8 cellular contexts compared by ENCODE assay signal in the genomic region with DNA sequence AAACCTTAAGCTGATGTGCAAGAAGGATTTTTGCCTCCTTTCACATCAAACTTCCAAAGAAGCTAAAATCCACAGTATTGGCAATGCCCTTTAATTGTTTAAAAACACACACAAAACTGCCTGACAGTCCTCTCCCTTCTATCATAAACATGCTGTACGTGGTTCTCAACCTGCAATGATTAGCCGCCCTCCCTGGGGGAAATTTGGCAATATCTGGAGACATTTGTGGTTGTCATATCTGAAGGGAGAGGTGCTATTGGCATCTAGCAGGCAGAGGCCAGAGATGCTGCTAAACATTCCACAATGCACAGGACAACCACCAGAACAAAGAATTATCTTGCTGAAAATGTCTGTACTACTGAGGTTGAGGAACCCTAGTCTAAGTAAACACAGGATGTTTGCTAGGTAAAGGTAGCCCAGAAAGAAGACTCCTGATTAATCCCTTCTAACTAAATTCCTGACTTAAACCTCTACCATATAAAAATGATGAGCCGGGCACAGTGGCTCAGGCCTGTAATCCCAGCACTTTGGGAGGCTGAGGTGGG. TPM values are rescaled to one million over a fixed set of nuclear protein-coding genes. Genes with fewer than 3 reads are reported as not detected.
A peak's percentile ranks its signal among the peaks of the same experiment; 100 is the strongest.
DNase-seq lines count a peak whose midpoint lies in the region; ATAC-seq and TF ChIP-seq lines count a peak whose summit lies in the region.
"Had no signal": no experiment of that assay in that cellular context is flagged by ENCODE, and none has a peak within 500 bp of the region (broad histone marks: within the 10 kb centered on the region; RNA-seq: fewer than 3 reads in every experiment).

No MANE protein-coding gene starts in this region.

- H2AFZ ChIP-seq in H9 (ENCODE audit: low read length): no peak overlapping the region

- H3K4me3 Mint-ChIP-seq in H9: peak overlapping the region; percentile 76 to 91
- H3K4me3 Mint-ChIP-seq in activated B cell treated with CpG ODN at 0.5 μM for 24 hours: peak overlapping the region; percentile 84

- TF ChIP-seq EP300 in gastroesophageal sphincter (IDR thresholded peaks at IDR 0.05): no peak

- H4K8ac ChIP-seq in H9 (replicated peaks; ENCODE audit: insufficient read length, low read depth, low read length): no peak overlapping the region

- no peak overlapping the region for H2BK20ac ChIP-seq in H9 (ENCODE audit: low read depth, low read length, poor library complexity, severe bottlenecking)

- H3K79me1 ChIP-seq in H9 (ENCODE audit: insufficient read depth, low read depth, low read length, poor library complexity, severe bottlenecking): no peaks in the 10 kb centered on the region

- H3K27me3 ChIP-seq in H9 (ENCODE audit: insufficient read depth, low read length) (peaks cover 6% of the 10 kb centered on the region; the same call in 1 of the 2 replicates), gastroesophageal sphincter (no peaks in the 10 kb centered on the region), spleen (replicated peaks in 1 of 7) (peaks cover 0 to 13% (median 0%) of the 10 kb centered on the region in 7 donors)

- no peak overlapping the region for H3K23ac ChIP-seq in H9 (ENCODE audit: insufficient read length, low read depth, low read length)

- H2BK120ac ChIP-seq in H9 (ENCODE audit: low read depth, low read length, poor library complexity, severe bottlenecking): no peak overlapping the region

- H3T11ph ChIP-seq in H9 (ENCODE audit: low read length): no peak overlapping the region

- no peak overlapping the region for H2AK5ac ChIP-seq in H9 (ENCODE audit: insufficient read length, low read length)

- ATAC-seq in activated B cell treated with CpG ODN at 0.5 μM for 24 hours (ENCODE audit: low read depth): no peak
- no peak for ATAC-seq in gastroesophageal sphincter

- no peak for TF ChIP-seq CTCF in H9 (conservative IDR thresholded peaks at IDR 0.05)
- no peak for TF ChIP-seq CTCF in activated B cell treated with CpG ODN at 0.5 μM for 24 hours (IDR thresholded peaks at IDR 0.05)
- no peak for TF ChIP-seq CTCF in gastroesophageal sphincter (IDR thresholded peaks at IDR 0.05)
- TF ChIP-seq CTCF in spleen (IDR thresholded peaks at IDR 0.05 in 8 of 11, conservative IDR thresholded peaks at IDR 0.05 in 3 of 11): no peak

- H3K27me3 Mint-ChIP-seq in H9 (ENCODE audit: low read depth) (peaks cover 40% of the 10 kb centered on the region), activated B cell treated with CpG ODN at 0.5 μM for 24 hours (no peaks in the 10 kb centered on the region)

- H4K20me1 ChIP-seq in H9 (ENCODE audit: control insufficient read depth, insufficient read depth, insufficient read length): no peaks in the 10 kb centered on the region

- TF ChIP-seq POLR2A in gastroesophageal sphincter (IDR thresholded peaks at IDR 0.05) (no peak), spleen (IDR thresholded peaks at IDR 0.05) (no peak)

- POLR2A ChIA-PET in activated B cell treated with CpG ODN at 0.5 μM for 24 hours (lab: Charles Lee): interaction anchor here (0.6 to 2.2 kb wide), 4 partner anchors 43 to 228 kb away, joined by 6 to 14 read pairs (median 8); a partner anchor contains a TSS

- H3K23me2 ChIP-seq in H9 (ENCODE audit: insufficient read length, low read depth, low read length, poor library complexity, severe bottlenecking): peaks cover 4% of the 10 kb centered on the region

- H3K27ac ChIP-seq in H9 (ENCODE audit: insufficient read length, low read depth, low read length) (no peak overlapping the region), gastroesophageal sphincter (peak overlapping the region in 3 of 4 donors; percentile 85 to 92 (median 92)), spleen (peak overlapping the region in 4 of 8 donors; percentile 84 to 90 (median 86))

- H3K4me3 ChIP-seq in gastroesophageal sphincter (peak overlapping the region; percentile 53 to 77), spleen (peak overlapping the region in 5 of 8 donors; percentile 66 to 95 (median 80))

- no peak overlapping the region for H3K14ac ChIP-seq in H9 (ENCODE audit: insufficient read depth, low read length)

- DNase-seq in H9 (no peak), activated B cell treated with CpG ODN at 0.5 μM for 24 hours (no peak), spleen (no peak), amniotic stem cell (lab: John Stamatoyannopoulos, UW) (no peak), DMS153 treated with DMSO at 0.1 percent for 48 hours (lab: John Stamatoyannopoulos, UW; ENCODE audit: unreplicated experiment) (no peak), NCI-H524 treated with DMSO at 0.1 percent for 48 hours (lab: John Stamatoyannopoulos, UW) (no peak)
- DNase-seq: NCI-H1092 had no signal

- peaks cover 0 to 3% (median 0%) of the 10 kb centered on the region in 3 experiments; a peak in 2 of 7 replicates for H3K36me3 Mint-ChIP-seq in H9 (ENCODE audit: insufficient read depth in 1 of 3, low read depth in 3 of 3)
- no peaks in the 10 kb centered on the region for H3K36me3 Mint-ChIP-seq in activated B cell treated with CpG ODN at 0.5 μM for 24 hours (ENCODE audit: low read depth)

- H4K91ac ChIP-seq in H9 (ENCODE audit: insufficient read length, low read depth, low read length): no peak overlapping the region

- H3K9me3 Mint-ChIP-seq in H9: no peaks in the 10 kb centered on the region; a peak in 1 of 5 replicates
- H3K9me3 Mint-ChIP-seq in activated B cell treated with CpG ODN at 0.5 μM for 24 hours: no peaks in the 10 kb centered on the region

- H3K4ac ChIP-seq in H9 (ENCODE audit: low read depth, low read length): no peak overlapping the region

- WGBS in H9 (ENCODE audit: extremely low coverage, insufficient read length, low lambda C conversion rate): no CpG with 5 or more reads among the region's 3 CpGs
- 75 to 90% methylated on average over 2 to 3 of the region's 3 CpGs for WGBS in gastroesophageal sphincter (ENCODE audit: low coverage in 1 of 2), 2 donors
- WGBS in spleen, 5 donors: 59 to 95% (median 78%) methylated on average over 3 of the region's 3 CpGs

- H3K4me2 ChIP-seq in H9 (ENCODE audit: insufficient read depth, insufficient read length, low read length): peak overlapping the region; percentile 61

- H3K79me2 ChIP-seq in H9 (ENCODE audit: insufficient read depth, low read length): no peaks in the 10 kb centered on the region

- no peak overlapping the region for H3K18ac ChIP-seq in H9 (ENCODE audit: insufficient read length, low read depth, low read length)

- no peak overlapping the region for H3K56ac ChIP-seq in H9 (ENCODE audit: insufficient read length, low read depth, low read length)

- no peak overlapping the region for H2BK12ac ChIP-seq in H9 (ENCODE audit: insufficient read length, low read depth, low read length)

- H2BK5ac ChIP-seq in H9 (ENCODE audit: insufficient read length, low read length): no peak overlapping the region

- H3K4me1 ChIP-seq in H9 (ENCODE audit: insufficient read depth, low read length) (no peaks in the 10 kb centered on the region), gastroesophageal sphincter (peaks cover 0 to 12% (median 0%) of the 10 kb centered on the region in 3 donors), spleen (peaks cover 0 to 22% (median 13%) of the 10 kb centered on the region in 6 donors)

- H3K4me1 Mint-ChIP-seq in H9 (peaks cover 8 to 12% of the 10 kb centered on the region in 2 experiments), activated B cell treated with CpG ODN at 0.5 μM for 24 hours (peaks cover 3% of the 10 kb centered on the region)

- H3K9me3 ChIP-seq in H9 (ENCODE audit: control insufficient read depth, low read depth, low read length) (no peaks in the 10 kb centered on the region), gastroesophageal sphincter (no peaks in the 10 kb centered on the region), spleen (peaks cover 0 to 8% (median 0%) of the 10 kb centered on the region in 8 donors)

- H3K36me3 ChIP-seq in gastroesophageal sphincter (no peaks in the 10 kb centered on the region), spleen (no peaks in the 10 kb centered on the region)

- H3K9ac ChIP-seq in H9 (ENCODE audit: extremely low read depth, insufficient read length, low read length): no peak overlapping the region

- H3K27ac Mint-ChIP-seq in H9: no peak overlapping the region
- H3K27ac Mint-ChIP-seq in activated B cell treated with CpG ODN at 0.5 μM for 24 hours: no peak overlapping the region

- H4K5ac ChIP-seq in H9 (ENCODE audit: insufficient read length, low read depth, low read length): peak overlapping the region; percentile 70

- intact Hi-C loops in activated B cell treated with CpG ODN at 0.5 μM for 24 hours (cut with micrococcal nuclease) (loop anchor here (2.0 kb wide), 2 partner anchors 21 to 123 kb away; a partner anchor contains a TSS), spleen (cut with DNase I; ENCODE audit: low total_unique reads) (no loop called here)

- no peak overlapping the region for H2BK15ac ChIP-seq in H9 (ENCODE audit: low read depth, low read length)

- CTCF ChIA-PET in activated B cell treated with CpG ODN at 0.5 μM for 24 hours (lab: Charles Lee): interaction anchor here (0.7 to 1.4 kb wide), 2 partner anchors 105 to 156 kb away, joined by 3 to 6 read pairs; no protein-coding TSS in a partner anchor

RNA-seq across cellular contexts. Expression of a gene that starts 1.2 kb away (rescaled TPM):
- total RNA-seq in H9 (2021) (not detected in 2 replicates), activated B cell treated with CpG ODN at 0.5 μM for 24 hours (not detected in 2 replicates), gastroesophageal sphincter (not detected), spleen (not detected)
- not detected for polyA plus RNA-seq in spleen

RNA-seq across cellular contexts. Expression of a gene that starts 21.8 kb away (rescaled TPM):
- 1.8 and 1.9 TPM in 2 replicates for total RNA-seq in H9 (2021)
- total RNA-seq in activated B cell treated with CpG ODN at 0.5 μM for 24 hours: 0.60 and 1.2 TPM in 2 replicates
- under 1 TPM in 2 of 4 donors, not detected in 2; 0.31 to 0.50 TPM for total RNA-seq in gastroesophageal sphincter
- total RNA-seq in spleen: 1 to 10 TPM in 5 of 7 donors, under 1 TPM in 2; 0.63 to 2.8 (median 1.4) TPM
- polyA plus RNA-seq in spleen: 1 to 10 TPM in 2 of 3 donors, under 1 TPM in 1; 0.52 to 1.3 (median 1.3) TPM

RNA-seq across cellular contexts. Expression of a gene that starts 31.3 kb away (rescaled TPM):
- total RNA-seq in H9 (2021) (12.3 and 17.7 TPM in 2 replicates), activated B cell treated with CpG ODN at 0.5 μM for 24 hours (7.7 and 7.8 TPM in 2 replicates), gastroesophageal sphincter (10 to 100 TPM in 2 of 4 donors, 1 to 10 TPM in 2; 8.9 to 18.2 (median 10.4) TPM), spleen (10 to 100 TPM in 3 of 7 donors, 1 to 10 TPM in 4; 5.3 to 15.4 (median 9.6) TPM)
- polyA plus RNA-seq in spleen: 1 to 10 TPM; 2.2 to 3.4 (median 2.7) TPM

RNA-seq across cellular contexts. Expression of a gene that starts 44.5 kb away (rescaled TPM):
- total RNA-seq in H9 (2021) (10.2 and 10.3 TPM in 2 replicates), activated B cell treated with CpG ODN at 0.5 μM for 24 hours (11.1 and 13.8 TPM in 2 replicates), gastroesophageal sphincter (100 to 1,000 TPM in 3 of 4 donors, 10 to 100 TPM in 1; 37.6 to 156 (median 107) TPM), spleen (10 to 100 TPM in 5 of 7 donors, 1 to 10 TPM in 2; 7.3 to 27.6 (median 16.2) TPM)
- 10 to 100 TPM; 10.0 to 21.8 (median 14.0) TPM for polyA plus RNA-seq in spleen

RNA-seq across cellular contexts. Expression of a gene that starts 54.7 kb away (rescaled TPM):
- total RNA-seq in H9 (2021) (0.15 and 0.31 TPM in 2 replicates), activated B cell treated with CpG ODN at 0.5 μM for 24 hours (not detected in 2 replicates), gastroesophageal sphincter (under 1 TPM; 0.31 to 0.54 (median 0.35) TPM), spleen (under 1 TPM in 2 of 7 donors, not detected in 5; 0.10 to 0.32 TPM)
- under 1 TPM in 2 of 3 donors, not detected in 1; 0.06 TPM for polyA plus RNA-seq in spleen
